Comparison of ENCODE assay signal across 10 cellular contexts in the genomic region with DNA sequence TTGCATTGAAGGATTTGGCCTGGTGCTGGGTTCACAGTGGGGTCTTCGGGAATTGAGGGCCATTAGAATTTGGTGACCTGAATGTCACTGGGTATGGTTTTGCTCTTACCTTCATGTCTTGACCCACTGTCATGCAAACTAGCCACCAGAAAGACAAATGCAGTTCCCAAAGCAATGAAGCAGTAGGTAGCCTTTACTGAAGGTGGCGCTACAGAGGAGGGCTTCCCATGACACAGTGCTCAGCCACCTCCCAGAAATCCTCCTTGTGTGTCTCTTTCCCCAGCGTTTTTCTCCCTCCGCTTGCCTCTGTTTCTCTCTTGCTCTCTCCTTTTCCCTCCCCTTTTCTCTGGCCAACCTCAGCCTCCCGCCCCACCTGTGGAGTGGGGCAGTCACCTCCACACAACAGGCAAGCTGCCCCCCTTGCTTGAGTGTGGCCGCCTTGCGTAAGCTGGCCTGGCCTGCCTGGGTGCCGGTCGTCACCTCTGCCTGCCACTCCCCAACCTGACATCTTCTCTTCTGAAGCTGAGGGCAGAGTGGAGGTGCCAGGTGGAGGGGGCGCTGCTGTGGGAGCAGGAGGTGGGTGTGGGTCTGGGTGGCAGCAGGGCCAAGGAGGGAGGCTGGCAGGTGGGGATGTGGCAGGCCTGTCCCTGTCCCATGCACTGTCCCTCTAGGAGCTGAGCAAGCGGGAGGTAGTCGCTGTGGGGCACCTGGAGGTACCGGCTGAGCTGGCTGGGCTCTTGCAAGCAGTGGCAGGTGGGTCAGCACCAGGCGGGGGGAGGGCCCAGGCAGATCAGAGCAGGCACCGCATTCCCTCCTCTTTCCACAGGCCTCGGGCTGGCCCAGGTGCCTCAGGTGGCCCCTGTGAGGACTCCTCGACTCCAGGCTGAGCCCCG. TPM values are rescaled to one million over a fixed set of nuclear protein-coding genes. Genes with fewer than 3 reads are reported as not detected.
DNase-seq lines count a peak whose midpoint lies in the region; TF ChIP-seq lines count a peak whose summit lies in the region.
"Had no signal": no experiment of that assay in that cellular context is flagged by ENCODE, and none has a peak within 500 bp of the region (broad histone marks: within the 10 kb centered on the region; RNA-seq: fewer than 3 reads in every experiment).

No MANE protein-coding gene starts in this region.

- peak; percentile 40 to 46 for TF ChIP-seq CTCF in mammary epithelial cell (conservative IDR thresholded peaks at IDR 0.05 in 1 of 2, IDR thresholded peaks at IDR 0.05 in 1 of 2; ENCODE audit: extremely low read depth in 1 of 2, insufficient read depth in 1 of 2, low read depth in 1 of 2, low read length in 2 of 2)
- TF ChIP-seq CTCF in nephron progenitor cell (IDR thresholded peaks at IDR 0.05): peak; percentile 43
- TF ChIP-seq CTCF in esophagus squamous epithelium (IDR thresholded peaks at IDR 0.05): peak in 2 of 6 experiments; percentile 16 to 40

- H3K79me2 ChIP-seq in Karpas-422 (ENCODE audit: low read length) (no peaks in the 10 kb centered on the region), mammary epithelial cell (ENCODE audit: insufficient read depth, low read length) (no peaks in the 10 kb centered on the region)

- H3K4me2 ChIP-seq in Karpas-422 (ENCODE audit: low read depth, low read length, poor library complexity, severe bottlenecking) (no peak overlapping the region), mammary epithelial cell (ENCODE audit: insufficient read depth, low read depth, low read length) (no peak overlapping the region)

- no peak overlapping the region for H3K4me3 Mint-ChIP-seq in nephron progenitor cell

- no peak overlapping the region for H3K27ac ChIP-seq in Karpas-422 (ENCODE audit: low read length)
- H3K27ac ChIP-seq in mammary epithelial cell (ENCODE audit: insufficient read depth, low read depth, low read length): no peak overlapping the region
- H3K27ac ChIP-seq in esophagus squamous epithelium: no peak overlapping the region
- H3K27ac ChIP-seq: BLaER1 treated with 17β-estradiol and CSF1 and Interleukin-3, amounts not matched to agents 10 nM and 100 nM; SJSA1 had no signal

- H3K36me3 ChIP-seq in Karpas-422 (ENCODE audit: insufficient read depth, low read length): no peaks in the 10 kb centered on the region
- no peaks in the 10 kb centered on the region for H3K36me3 ChIP-seq in mammary epithelial cell (ENCODE audit: insufficient read depth, low read length)
- H3K36me3 ChIP-seq in esophagus squamous epithelium: no peaks in the 10 kb centered on the region
- H3K36me3 ChIP-seq: BLaER1 treated with 17β-estradiol and CSF1 and Interleukin-3, amounts not matched to agents 10 nM and 100 nM; SJSA1 had no signal

- in situ Hi-C loops in mammary epithelial cell (cut with MboI; ENCODE audit: low sequenced_read_pairs in 2 of 2): no loop called here

- no peak for TF ChIP-seq POLR2A in esophagus squamous epithelium (IDR thresholded peaks at IDR 0.05)

- no peak overlapping the region for H3K9ac ChIP-seq in Karpas-422 (ENCODE audit: low read length)
- no peak overlapping the region for H3K9ac ChIP-seq in mammary epithelial cell (ENCODE audit: insufficient read depth, low read length)

- CTCF ChIA-PET in mammary epithelial cell (lab: Charles Lee; ENCODE audit: low non-redundant PET): no interaction called here

- intact Hi-C loops in mammary epithelial cell (cut with micrococcal nuclease) (no loop called here), esophagus squamous epithelium (cut with DNase I) (no loop called here)

- dilution Hi-C loops in mammary epithelial cell (cut with HindIII; ENCODE audit: low sequenced_read_pairs): no loop called here

- peak; percentile 27 for DNase-seq in NCI-H1436 (lab: John Stamatoyannopoulos, UW)
- no peak for DNase-seq in NCI-H1436 treated with DMSO at 0.1 percent for 48 hours (lab: John Stamatoyannopoulos, UW)
- DNase-seq in Karpas-422: peak; percentile 76
- DNase-seq in mammary epithelial cell: no peak
- no peak for DNase-seq in nephron progenitor cell
- no peak for DNase-seq in esophagus squamous epithelium (lab: John Stamatoyannopoulos, UW)
- no peak for DNase-seq in central memory CD4-positive, alpha-beta T cell
- no peak for DNase-seq in DMS79 treated with DMSO at 0.1 percent for 48 hours (lab: John Stamatoyannopoulos, UW)

- BruUV-seq in mammary epithelial cell (replicated peaks; lab: Mats Ljungman, UMichigan): no TSS peak

- no peaks in the 10 kb centered on the region for H3K9me2 ChIP-seq in Karpas-422 (replicated peaks; ENCODE audit: insufficient read depth, low read length)

- H3K9me3 Mint-ChIP-seq in nephron progenitor cell: no peaks in the 10 kb centered on the region

- H3K27ac Mint-ChIP-seq in nephron progenitor cell: no peak overlapping the region

- H3K9me3 ChIP-seq in Karpas-422 (ENCODE audit: low read length) (no peaks in the 10 kb centered on the region), mammary epithelial cell (replicated peaks; ENCODE audit: insufficient read depth, low read length) (no peaks in the 10 kb centered on the region), esophagus squamous epithelium (no peaks in the 10 kb centered on the region)
- H3K9me3 ChIP-seq: BLaER1 treated with 17β-estradiol and CSF1 and Interleukin-3, amounts not matched to agents 10 nM and 100 nM; SJSA1 had no signal

- H3K27me3 ChIP-seq in Karpas-422 (ENCODE audit: low read length): no peaks in the 10 kb centered on the region
- no peaks in the 10 kb centered on the region for H3K27me3 ChIP-seq in mammary epithelial cell (ENCODE audit: insufficient read depth, low read length)
- H3K27me3 ChIP-seq in esophagus squamous epithelium: peaks cover 0 to 29% (median 0%) of the 10 kb centered on the region in 4 donors
- H3K27me3 ChIP-seq: BLaER1 treated with 17β-estradiol and CSF1 and Interleukin-3, amounts not matched to agents 10 nM and 100 nM; SJSA1 had no signal

- WGBS in mammary epithelial cell (ENCODE audit: low coverage, missing lambda C conversion rate): 67% methylated on average over 14 of the region's 18 CpGs
- WGBS in esophagus squamous epithelium, 2 donors: 47 to 60% methylated on average over 5 to 7 of the region's 18 CpGs

- H3K36me3 Mint-ChIP-seq in nephron progenitor cell (ENCODE audit: low read depth): no peaks in the 10 kb centered on the region

- H3K4me1 Mint-ChIP-seq in nephron progenitor cell: peaks cover 17% of the 10 kb centered on the region

- H3K4me3 ChIP-seq in Karpas-422 (ENCODE audit: low read length) (no peak overlapping the region), mammary epithelial cell (replicated peaks in 1 of 3; ENCODE audit: insufficient read depth in 1 of 3, low read depth in 2 of 3, low read length in 3 of 3) (no peak overlapping the region), esophagus squamous epithelium (no peak overlapping the region)
- H3K4me3 ChIP-seq: BLaER1 treated with 17β-estradiol and CSF1 and Interleukin-3, amounts not matched to agents 10 nM and 100 nM; SJSA1 had no signal

- H4K20me1 ChIP-seq in Karpas-422 (ENCODE audit: insufficient read depth, low read depth, low read length) (no peaks in the 10 kb centered on the region), mammary epithelial cell (ENCODE audit: insufficient read depth, low read length) (no peaks in the 10 kb centered on the region)

- H2AFZ ChIP-seq in Karpas-422 (ENCODE audit: low read length) (no peak overlapping the region), mammary epithelial cell (ENCODE audit: low read depth, low read length) (no peak overlapping the region)

- peaks cover 5% of the 10 kb centered on the region for H3K27me3 Mint-ChIP-seq in nephron progenitor cell (ENCODE audit: low read depth, poor library complexity)

- H3K4me1 ChIP-seq in Karpas-422 (ENCODE audit: low read length) (no peaks in the 10 kb centered on the region), mammary epithelial cell (ENCODE audit: insufficient read depth, low read length) (no peaks in the 10 kb centered on the region), esophagus squamous epithelium (peaks cover 0 to 22% (median 0%) of the 10 kb centered on the region in 3 donors)
- H3K4me1 ChIP-seq: SJSA1 had no signal

RNA-seq across cellular contexts. Expression of gene MYO15A, which starts 34.7 kb away (rescaled TPM):
- total RNA-seq in Karpas-422 (2014; rRNA removed; shearing (Covaris generic); ENCODE audit: low replicate concordance): 0.11 and 1.3 TPM in 2 replicates
- total RNA-seq in mammary epithelial cell (under 1 TPM; 0.67 to 0.87 TPM), esophagus squamous epithelium (1 to 10 TPM in 1 of 4 donors, under 1 TPM in 2, not detected in 1; 0.18 to 1.7 (median 0.30) TPM)
- 0.69 TPM for polyA plus RNA-seq in mammary epithelial cell
- not detected for polyA minus RNA-seq in mammary epithelial cell
- total RNA-seq: SJSA1 had no signal

RNA-seq across cellular contexts. Expression of gene ALKBH5, which starts 40.3 kb away (rescaled TPM):
- 124 and 145 TPM in 2 replicates for total RNA-seq in Karpas-422 (2014; rRNA removed; shearing (Covaris generic); ENCODE audit: low replicate concordance)
- total RNA-seq in mammary epithelial cell (100 to 1,000 TPM in 1 of 2 donors, 10 to 100 TPM in 1; 87.7 to 118 TPM), esophagus squamous epithelium (10 to 100 TPM; 55.8 to 58.9 (median 56.9) TPM)
- polyA plus RNA-seq in mammary epithelial cell: 79.1 TPM
- polyA minus RNA-seq in mammary epithelial cell: 150 TPM

RNA-seq across cellular contexts. Expression of gene DRG2, which starts 55.5 kb away (rescaled TPM):
- 21.5 and 26.3 TPM in 2 replicates for total RNA-seq in Karpas-422 (2014; rRNA removed; shearing (Covaris generic); ENCODE audit: low replicate concordance)
- 10 to 100 TPM; 36.3 to 37.5 TPM for total RNA-seq in mammary epithelial cell
- polyA plus RNA-seq in mammary epithelial cell: 38.4 TPM
- 34.6 TPM for polyA minus RNA-seq in mammary epithelial cell
- 10 to 100 TPM; 31.8 to 45.4 (median 37.9) TPM for total RNA-seq in esophagus squamous epithelium

Comparison
In these comparisons a context has a peak if more than half of its experiments do, and no peak if none do; other contexts are left out.
1. DNase-seq: peak in NCI-H1436 (single experiment) and Karpas-422 (single experiment); none in NCI-H1436 treated with DMSO at 0.1 percent for 48 hours (single experiment), mammary epithelial cell (single experiment), nephron progenitor cell (single experiment), esophagus squamous epithelium (single experiment), central memory CD4-positive, alpha-beta T cell (single experiment) and DMS79 treated with DMSO at 0.1 percent for 48 hours (single experiment).